8 cellular contexts compared by ENCODE assay signal in the genomic region with DNA sequence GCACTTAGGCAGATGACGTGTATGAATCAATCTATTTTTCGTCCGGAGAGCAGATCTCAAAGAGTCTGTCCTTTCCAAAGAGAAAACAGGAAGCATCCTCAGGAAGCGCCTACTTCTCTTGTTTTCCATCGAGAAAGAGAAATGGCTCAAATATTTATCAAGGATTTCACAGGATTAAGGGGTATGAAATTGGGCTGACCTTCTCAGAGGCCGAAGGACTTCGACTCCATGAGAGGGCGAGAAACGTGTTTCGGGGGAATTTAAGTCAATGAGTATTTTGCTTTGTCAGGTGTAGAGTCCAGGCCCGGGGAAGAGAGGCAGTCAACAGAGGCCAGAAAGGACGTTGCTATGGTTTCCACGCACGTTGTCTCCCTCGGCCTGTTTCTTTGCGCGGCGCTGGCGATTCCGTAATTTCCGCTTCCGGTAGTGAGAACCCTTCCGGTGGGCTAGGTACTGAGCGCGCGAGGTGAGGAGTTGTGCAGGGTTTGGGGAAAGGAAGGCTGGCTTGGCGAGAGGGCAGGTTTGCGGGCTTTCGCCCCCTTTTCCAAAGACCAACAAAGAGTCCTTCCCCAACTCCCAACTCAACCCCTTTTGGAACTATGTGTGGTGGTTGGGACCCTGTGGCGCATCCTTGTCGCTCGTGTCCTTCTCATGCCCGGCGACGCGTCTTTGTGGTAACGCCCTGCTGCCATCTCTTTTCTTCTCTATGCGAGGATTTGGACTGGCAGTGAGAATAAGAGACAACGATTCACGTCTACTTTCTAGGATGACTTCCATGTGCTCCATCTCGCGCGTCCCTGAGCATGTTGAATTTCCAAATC. TPM values are rescaled to one million over a fixed set of nuclear protein-coding genes. Genes with fewer than 3 reads are reported as not detected.
DNase-seq lines count a peak whose midpoint lies in the region; ATAC-seq, FAIRE-seq and TF ChIP-seq lines count a peak whose summit lies in the region.

A gene (plus strand): TSS at position 429 of the 821 bp plus-strand sequence. CDS start 506 bp downstream, outside the sequence.

- peaks cover 44% of the 10 kb centered on the region for H3K79me2 ChIP-seq in mammary epithelial cell (ENCODE audit: insufficient read depth, low read length)

- H3K9me3 ChIP-seq in AG04450 (ENCODE audit: control insufficient read depth, insufficient read depth, low read length), result no peaks in the 10 kb centered on the region
- no peaks in the 10 kb centered on the region for H3K9me3 ChIP-seq in mammary epithelial cell (replicated peaks; ENCODE audit: insufficient read depth, low read length)
- no peaks in the 10 kb centered on the region for H3K9me3 ChIP-seq in small intestine (ENCODE audit: control insufficient read depth, low read depth)

- H3K4me1 ChIP-seq in mammary epithelial cell (ENCODE audit: insufficient read depth, low read length), result peaks cover 4% of the 10 kb centered on the region
- H3K4me1 ChIP-seq in small intestine (ENCODE audit: control insufficient read depth in 2 of 2, insufficient read depth in 1 of 2, low read depth in 1 of 2, low read length in 1 of 2), result no peaks in the 10 kb centered on the region

- H3K4me3 ChIP-seq in AG04450 (ENCODE audit: low read depth, low read length) (peak within 1 kb of the TSS; percentile 74), WI38 (ENCODE audit: low read depth, low read length) (peak within 1 kb of the TSS; percentile 94), mammary epithelial cell (replicated peaks in 1 of 3; ENCODE audit: insufficient read depth in 1 of 3, low read depth in 2 of 3, low read length in 3 of 3) (peak within 1 kb of the TSS; percentile 76 to 88 (median 81)), small intestine (ENCODE audit: low read depth in 1 of 2, low read length in 2 of 2) (peak within 1 kb of the TSS; percentile 58 to 72)

- TSS peak; percentile 88 for BruUV-seq in mammary epithelial cell (replicated peaks; lab: Mats Ljungman, UMichigan)

- H3K27ac ChIP-seq in AG04450 (ENCODE audit: low read depth, low read length) (peak within 1 kb of the TSS; percentile 50), mammary epithelial cell (ENCODE audit: insufficient read depth, low read depth, low read length) (peak within 1 kb of the TSS; percentile 95), small intestine (ENCODE audit: low read depth in 1 of 2, low read length in 1 of 2) (peak within 1 kb of the TSS; percentile 74 to 89)

- 8% methylated on average over 39 of the region's 43 CpGs for WGBS in mammary epithelial cell (ENCODE audit: low coverage, missing lambda C conversion rate)
- 5 to 9% (median 9%) methylated on average over 43 of the region's 43 CpGs for WGBS in small intestine, 3 donors

- H3K9ac ChIP-seq in mammary epithelial cell (ENCODE audit: insufficient read depth, low read length), result peak within 1 kb of the TSS; percentile 93

- CTCF ChIA-PET in AG04450 (lab: Charles Lee), result no interaction called here
- CTCF ChIA-PET in mammary epithelial cell (lab: Charles Lee; ENCODE audit: low non-redundant PET), result no interaction called here

- TF ChIP-seq POLR2A in GM18951 (IDR thresholded peaks at IDR 0.05; ENCODE audit: extremely low read depth, insufficient read depth, insufficient read length), result peak; percentile 93

- intact Hi-C loops in mammary epithelial cell (cut with micrococcal nuclease), result no loop called here

- H4K20me1 ChIP-seq in mammary epithelial cell (ENCODE audit: insufficient read depth, low read length), result no peaks in the 10 kb centered on the region

- ATAC-seq in HG03175 (IDR thresholded peaks at IDR 0.05; ENCODE audit: unreplicated experiment), result peak; percentile 97

- FAIRE-seq in small intestine (lab: Jason Lieb, UNC), result no peak

- H3K27me3 ChIP-seq in AG04450 (ENCODE audit: control insufficient read depth, insufficient read depth, low read length) (no peaks in the 10 kb centered on the region), mammary epithelial cell (ENCODE audit: insufficient read depth, low read length) (no peaks in the 10 kb centered on the region), small intestine (ENCODE audit: control insufficient read depth in 2 of 2, insufficient read depth in 2 of 2, low read length in 2 of 2) (no peaks in the 10 kb centered on the region)

- H3K36me3 ChIP-seq in mammary epithelial cell (ENCODE audit: insufficient read depth, low read length) (peaks cover 12% of the 10 kb centered on the region), small intestine (ENCODE audit: control insufficient read depth in 2 of 2, insufficient read depth in 2 of 2, low read length in 2 of 2) (peaks cover 0 to 3% of the 10 kb centered on the region in 2 donors)

- H2AFZ ChIP-seq in mammary epithelial cell (ENCODE audit: low read depth, low read length), result peak within 1 kb of the TSS; percentile 96

- in situ Hi-C loops in GM18951 (cut with MboI; ENCODE audit: low sequenced_read_pairs, unreplicated experiment) (no loop called here), mammary epithelial cell (cut with MboI; ENCODE audit: low sequenced_read_pairs in 2 of 2) (no loop called here)

- dilution Hi-C loops in mammary epithelial cell (cut with HindIII; ENCODE audit: low sequenced_read_pairs), result no loop called here

- POLR2A ChIA-PET in AG04450 (lab: Yijun Ruan, JAX), result no interaction called here

- TF ChIP-seq CTCF in AG04450 (IDR thresholded peaks at IDR 0.05; ENCODE audit: low read depth, low read length), result no peak
- TF ChIP-seq CTCF in WI38 (IDR thresholded peaks at IDR 0.05; ENCODE audit: low read depth, low read length), result no peak
- no peak for TF ChIP-seq CTCF in mammary epithelial cell (conservative IDR thresholded peaks at IDR 0.05 in 1 of 2, IDR thresholded peaks at IDR 0.05 in 1 of 2; ENCODE audit: extremely low read depth in 1 of 2, insufficient read depth in 1 of 2, low read depth in 1 of 2, low read length in 2 of 2)

- peak within 1 kb of the TSS; percentile 82 for H3K4me2 ChIP-seq in mammary epithelial cell (ENCODE audit: insufficient read depth, low read depth, low read length)

- DNase-seq in AG04450 (ENCODE audit: low read depth, low spot score) (peak; percentile 55), NCI-H226 (peak; percentile 92), mammary epithelial cell (peak; percentile 82), iPS-NIHi11 (ENCODE audit: low spot score) (peak; percentile 84), small intestine (peak; percentile 93)

RNA-seq across cellular contexts. Expression of the gene that starts here (rescaled TPM):
- polyA plus RNA-seq in AG04450 (2011; rRNA removed) (65.2 and 71.0 TPM in 2 replicates), mammary epithelial cell (77.6 TPM), small intestine (100 to 1,000 TPM in 1 of 3 donors, 10 to 100 TPM in 2; 77.8 to 107 (median 81.1) TPM)
- 23.2 and 27.3 TPM in 2 replicates for polyA minus RNA-seq in AG04450 (2011; rRNA and poly(A)+ RNA removed)
- 10 to 100 TPM; 27.3 to 84.8 TPM for total RNA-seq in mammary epithelial cell
- 10.7 TPM for polyA minus RNA-seq in mammary epithelial cell

Comparison
In these comparisons a context has a peak if more than half of its experiments do, and no peak if none do; other contexts are left out.
1. Peak in every context shown above with its lines: DNase-seq, ATAC-seq, H3K4me3 ChIP-seq and H3K27ac ChIP-seq.